ENCODE assay signal across 9 cellular contexts in genomic region chr14:40985584-40985983, GRCh38.
"Had no signal": no experiment of that assay in that cellular context is flagged by ENCODE, and none has a peak within 500 bp of the region (broad histone marks: within the 10 kb centered on the region; RNA-seq: fewer than 3 reads in every experiment).

No MANE protein-coding gene starts in this region.

- H2AFZ ChIP-seq: GM23338 had no signal

- H3K9ac ChIP-seq: KMS-11 had no signal

- H3K36me3 ChIP-seq: HAP-1 had no signal

- H3K9me3 ChIP-seq: HAP-1 had no signal

- ATAC-seq: GM23338, HCT116 had no signal

- H3K4me3 ChIP-seq: GM23338, HAP-1 had no signal

- H3K27ac ChIP-seq: HL-60, KMS-11 had no signal

- DNase-seq: H7, HFFc6, Karpas-422, KBM-7 had no signal

- H3K4me1 ChIP-seq: HAP-1 had no signal

- H3K4me2 ChIP-seq: GM23338, KMS-11 had no signal
